18 cellular contexts compared by ENCODE assay signal in genomic region chr17:14334261-14334860, GRCh38. TPM values are rescaled to one million over a fixed set of nuclear protein-coding genes. Genes with fewer than 3 reads are reported as not detected.
A peak's percentile ranks its signal among the peaks of the same experiment; 100 is the strongest.
DNase-seq lines count a peak whose midpoint lies in the region; ATAC-seq and TF ChIP-seq lines count a peak whose summit lies in the region.
"Had no signal": no experiment of that assay in that cellular context is flagged by ENCODE, and none has a peak within 500 bp of the region (broad histone marks: within the 10 kb centered on the region; RNA-seq: fewer than 3 reads in every experiment).

No MANE protein-coding gene starts in this region.

- no peaks in the 10 kb centered on the region for H3K4me1 ChIP-seq in testis
- H3K4me1 ChIP-seq: tibial artery had no signal

- no peak for DNase-seq in activated naive CD4-positive, alpha-beta T cell treated with anti-CD3 and anti-CD28 coated beads for 36 hours
- no peak for DNase-seq in activated naive CD4-positive, alpha-beta T cell (lab: John Stamatoyannopoulos, UW)
- peak; percentile 31 for DNase-seq in fibroblast of the aortic adventitia (ENCODE audit: low read depth)
- DNase-seq in skeletal muscle cell (ENCODE audit: low read depth), result peak; percentile 39
- no peak for DNase-seq in stimulated activated CD4-positive, alpha-beta T cell treated with anti-CD3 and anti-CD28 coated beads, Interleukin-2, amount 100 ng/mL, for 48 hours
- DNase-seq in testis, result no peak
- DNase-seq: activated CD4-positive, alpha-beta T cell treated with anti-CD3 and anti-CD28 coated beads, Interleukin-2, amount 50 U/mL, for 1 hour; activated gamma-delta T cell treated with Interleukin-2 at 50 U/mL for 16 hours; naive B cell; NCI-H1417 treated with DMSO at 0.1 percent for 48 hours; NCI-H226; NK-92 treated with Interleukin-12 subunit alpha and Interleukin-12 subunit beta, amount 100 ng/mL, for 24 hours; SHP77 treated with DMSO at 0.1 percent for 48 hours; tibial artery had no signal

- CTCF ChIA-PET in activated naive CD4-positive, alpha-beta T cell treated with anti-CD3 and anti-CD28 coated beads for 36 hours (lab: Charles Lee), result no interaction called here

- peak overlapping the region; percentile 42 for H3K27ac Mint-ChIP-seq in activated naive CD4-positive, alpha-beta T cell treated with anti-CD3 and anti-CD28 coated beads for 36 hours
- H3K27ac Mint-ChIP-seq in activated T-helper 17 cell treated with anti-CD3 and anti-CD28 coated beads, Interleukin-2, amount 50 U/mL, for 72 hours, result peak overlapping the region; percentile 84

- H3K27ac ChIP-seq in testis, result no peak overlapping the region
- H3K27ac ChIP-seq: cardiac muscle cell, tibial artery had no signal

- no peaks in the 10 kb centered on the region for H3K36me3 ChIP-seq in testis (ENCODE audit: low read depth, missing control alignments)
- H3K36me3 ChIP-seq: cardiac muscle cell, tibial artery had no signal

- H3K4me3 Mint-ChIP-seq in activated naive CD4-positive, alpha-beta T cell treated with anti-CD3 and anti-CD28 coated beads for 36 hours, result no peak overlapping the region
- peak overlapping the region; percentile 60 for H3K4me3 Mint-ChIP-seq in activated T-helper 17 cell treated with anti-CD3 and anti-CD28 coated beads, Interleukin-2, amount 50 U/mL, for 72 hours
- H3K4me3 Mint-ChIP-seq: naive B cell had no signal

- peaks cover 87% of the 10 kb centered on the region for H3K4me1 Mint-ChIP-seq in activated naive CD4-positive, alpha-beta T cell treated with anti-CD3 and anti-CD28 coated beads for 36 hours (ENCODE audit: low read depth)
- H3K4me1 Mint-ChIP-seq in activated T-helper 17 cell treated with anti-CD3 and anti-CD28 coated beads, Interleukin-2, amount 50 U/mL, for 72 hours, result peaks cover 56% of the 10 kb centered on the region

- ATAC-seq in activated T-helper 17 cell treated with anti-CD3 and anti-CD28 coated beads, Interleukin-2, amount 50 U/mL, for 72 hours (replicated peaks), result no peak
- ATAC-seq in GM18907 (IDR thresholded peaks at IDR 0.05; ENCODE audit: unreplicated experiment), result no peak

- 83 to 92% methylated on average over 4 of the region's 4 CpGs for WGBS in testis, 2 donors

- intact Hi-C loops in activated naive CD4-positive, alpha-beta T cell treated with anti-CD3 and anti-CD28 coated beads for 36 hours (cut with micrococcal nuclease), result no loop called here
- intact Hi-C loops in testis (cut with DNase I; ENCODE audit: low total_unique reads), result no loop called here

- H3K4me3 ChIP-seq in fibroblast of the aortic adventitia (ENCODE audit: low read depth, low read length), result no peak overlapping the region
- no peak overlapping the region for H3K4me3 ChIP-seq in skeletal muscle cell (ENCODE audit: low read depth, low read length)
- H3K4me3 ChIP-seq in testis, result no peak overlapping the region
- H3K4me3 ChIP-seq: cardiac muscle cell, tibial artery had no signal

- H3K9me3 ChIP-seq in testis, result no peaks in the 10 kb centered on the region
- H3K9me3 ChIP-seq: tibial artery had no signal

- no peaks in the 10 kb centered on the region for H3K9me3 Mint-ChIP-seq in activated naive CD4-positive, alpha-beta T cell treated with anti-CD3 and anti-CD28 coated beads for 36 hours
- H3K9me3 Mint-ChIP-seq in activated T-helper 17 cell treated with anti-CD3 and anti-CD28 coated beads, Interleukin-2, amount 50 U/mL, for 72 hours, result no peaks in the 10 kb centered on the region
- H3K9me3 Mint-ChIP-seq: naive B cell had no signal

- H3K27me3 Mint-ChIP-seq in activated naive CD4-positive, alpha-beta T cell treated with anti-CD3 and anti-CD28 coated beads for 36 hours (ENCODE audit: low read depth), result no peaks in the 10 kb centered on the region
- no peaks in the 10 kb centered on the region for H3K27me3 Mint-ChIP-seq in activated T-helper 17 cell treated with anti-CD3 and anti-CD28 coated beads, Interleukin-2, amount 50 U/mL, for 72 hours

- TF ChIP-seq CTCF in fibroblast of the aortic adventitia (IDR thresholded peaks at IDR 0.05; ENCODE audit: insufficient read depth, low read length) (no peak), testis (IDR thresholded peaks at IDR 0.05) (no peak)

- no peak for TF ChIP-seq POLR2A in testis (IDR thresholded peaks at IDR 0.05)

- no peaks in the 10 kb centered on the region for H3K27me3 ChIP-seq in testis
- H3K27me3 ChIP-seq: cardiac muscle cell had no signal

- peaks cover 10% of the 10 kb centered on the region for H3K36me3 Mint-ChIP-seq in activated naive CD4-positive, alpha-beta T cell treated with anti-CD3 and anti-CD28 coated beads for 36 hours (ENCODE audit: low read depth)
- peaks cover 6% of the 10 kb centered on the region for H3K36me3 Mint-ChIP-seq in activated T-helper 17 cell treated with anti-CD3 and anti-CD28 coated beads, Interleukin-2, amount 50 U/mL, for 72 hours (ENCODE audit: low read depth)

RNA-seq across cellular contexts. Expression of gene HS3ST3B1, which starts 33.5 kb away (rescaled TPM):
- 10 to 100 TPM; 23.2 to 26.0 TPM for total RNA-seq in activated naive CD4-positive, alpha-beta T cell treated with anti-CD3 and anti-CD28 coated beads for 36 hours
- total RNA-seq in activated T-helper 17 cell treated with anti-CD3 and anti-CD28 coated beads, Interleukin-2, amount 50 U/mL, for 72 hours, result 10 to 100 TPM; 10.7 to 14.5 TPM
- total RNA-seq in fibroblast of the aortic adventitia (ENCODE audit: low replicate concordance) (2.3 and 9.1 TPM in 2 replicates), testis (1 to 10 TPM; 1.5 to 1.9 TPM)
- 2.1 TPM for polyA plus RNA-seq in testis (ENCODE audit: insufficient read depth, low read depth, low replicate concordance)
- total RNA-seq: endothelial cell of umbilical vein had no signal
- polyA plus RNA-seq: endothelial cell of umbilical vein had no signal

Comparison
In these comparisons a context has a peak if more than half of its experiments do, and no peak if none do; other contexts are left out.
1. DNase-seq: peak in fibroblast of the aortic adventitia (single experiment) and skeletal muscle cell (single experiment); none in activated naive CD4-positive, alpha-beta T cell treated with anti-CD3 and anti-CD28 coated beads for 36 hours (single experiment), activated naive CD4-positive, alpha-beta T cell (0 of 4), stimulated activated CD4-positive, alpha-beta T cell treated with anti-CD3 and anti-CD28 coated beads, Interleukin-2, amount 100 ng/mL, for 48 hours (0 of 2) and testis (single experiment).